25 cellular contexts compared by ENCODE assay signal in the genomic region with DNA sequence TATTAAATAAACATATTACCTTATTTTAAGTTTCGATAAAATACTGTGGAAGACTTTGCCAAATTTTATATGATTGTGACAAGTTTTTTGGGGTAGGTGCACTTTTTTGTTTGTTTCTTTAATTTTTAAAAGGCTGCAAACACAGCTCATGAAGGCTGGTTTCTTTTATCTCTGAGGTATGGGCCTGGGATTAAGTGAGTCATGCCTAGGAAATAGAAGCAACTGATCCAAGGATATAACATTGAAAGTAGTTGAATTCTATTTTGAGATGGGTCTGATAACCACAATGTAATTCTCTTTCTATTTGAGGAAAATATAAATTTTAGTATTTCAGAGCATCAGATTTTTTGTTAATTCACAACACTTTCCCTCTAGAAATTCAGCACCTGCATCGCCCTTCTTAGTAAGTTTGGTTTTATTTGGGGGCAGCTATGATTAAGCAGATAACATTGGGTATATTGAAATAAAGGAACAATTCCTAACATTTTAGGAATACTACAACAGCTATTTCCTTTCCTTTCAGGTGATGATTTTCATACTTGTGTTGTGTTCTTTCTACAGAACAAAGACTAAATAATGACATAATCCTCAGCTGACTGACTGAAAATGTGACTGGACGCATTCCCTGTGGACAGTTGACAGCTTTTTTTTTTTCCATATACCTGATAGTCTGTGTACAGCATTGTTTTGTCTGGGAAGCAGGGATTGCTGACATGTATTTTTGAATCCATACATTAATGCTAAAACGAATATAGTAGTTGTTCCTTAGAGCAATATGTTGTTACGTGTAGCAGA. TPM values are rescaled to one million over a fixed set of nuclear protein-coding genes. Genes with fewer than 3 reads are reported as not detected.
DNase-seq lines count a peak whose midpoint lies in the region; ATAC-seq, FAIRE-seq and TF ChIP-seq lines count a peak whose summit lies in the region.
"Had no signal": no experiment of that assay in that cellular context is flagged by ENCODE, and none has a peak within 500 bp of the region (broad histone marks: within the 10 kb centered on the region; RNA-seq: fewer than 3 reads in every experiment).

No MANE protein-coding gene starts in this region.

- H3K36me3 ChIP-seq in IMR-90 (ENCODE audit: control insufficient read depth, insufficient read depth, low read length) (peaks cover 3% of the 10 kb centered on the region; the same call in 1 of the 2 replicates), astrocyte (ENCODE audit: insufficient read depth, low read length) (no peaks in the 10 kb centered on the region), psoas muscle (ENCODE audit: insufficient read depth in 1 of 2, low read depth in 1 of 2) (peaks cover 0 to 49% of the 10 kb centered on the region in 2 donors)
- peaks cover 15% of the 10 kb centered on the region for H3K36me3 ChIP-seq in CD8-positive, alpha-beta memory T cell (ENCODE audit: insufficient read depth, low read length)

- TF ChIP-seq POLR2A in IMR-90 (IDR thresholded peaks at IDR 0.05; ENCODE audit: low read depth, low read length), result no peak

- intact Hi-C loops in IMR-90 (cut with micrococcal nuclease) (no loop called here), psoas muscle (cut with DNase I) (no loop called here)

- no peak overlapping the region for H2BK120ac ChIP-seq in IMR-90 (ENCODE audit: low read depth, low read length)

- H2AFZ ChIP-seq in IMR-90 (replicated peaks; ENCODE audit: low read length, poor library complexity), result no peak overlapping the region
- no peak overlapping the region for H2AFZ ChIP-seq in astrocyte (ENCODE audit: low read depth, low read length)

- H3K4me1 ChIP-seq in IMR-90 (ENCODE audit: control insufficient read depth, insufficient read depth, low read length) (peaks cover 5% of the 10 kb centered on the region), astrocyte (ENCODE audit: insufficient read depth, low read length) (no peaks in the 10 kb centered on the region), psoas muscle (peaks cover 11% of the 10 kb centered on the region)
- no peaks in the 10 kb centered on the region for H3K4me1 ChIP-seq in CD8-positive, alpha-beta memory T cell (ENCODE audit: insufficient read depth, low read length)
- H3K4me1 ChIP-seq: Peyer's patch had no signal

- H2AK9ac ChIP-seq in IMR-90 (replicated peaks; ENCODE audit: low read depth, low read length, poor library complexity), result no peak overlapping the region

- in situ Hi-C loops in IMR-90 (cut with MboI; ENCODE audit: low sequenced_read_pairs), result no loop called here

- H3K27me3 Mint-ChIP-seq in astrocyte (ENCODE audit: low read depth, unreplicated experiment) (no peaks in the 10 kb centered on the region), osteocyte (ENCODE audit: unreplicated experiment) (no peaks in the 10 kb centered on the region)
- H3K27me3 Mint-ChIP-seq in CD8-positive, alpha-beta memory T cell, result no peaks in the 10 kb centered on the region
- H3K27me3 Mint-ChIP-seq: IgD-negative memory B cell had no signal

- no peak overlapping the region for H3K4me2 ChIP-seq in IMR-90 (ENCODE audit: low read depth, low read length)
- no peak overlapping the region for H3K4me2 ChIP-seq in astrocyte (ENCODE audit: low read length)

- dilution Hi-C loops in IMR-90 (cut with HindIII; ENCODE audit: low sequenced_read_pairs, unreplicated experiment), result no loop called here

- H4K91ac ChIP-seq in IMR-90 (ENCODE audit: insufficient read depth, low read depth, low read length), result no peak overlapping the region

- no peaks in the 10 kb centered on the region for H3K9me3 Mint-ChIP-seq in astrocyte (ENCODE audit: unreplicated experiment)
- H3K9me3 Mint-ChIP-seq in osteocyte (ENCODE audit: unreplicated experiment), result no peaks in the 10 kb centered on the region
- H3K9me3 Mint-ChIP-seq in stimulated activated effector memory CD8-positive, alpha-beta T cell treated with anti-CD3 and anti-CD28 coated beads, Interleukin-12 subunit alpha, Interleukin-12 subunit beta, amount 100 ng/mL, for 72 hours, result no peaks in the 10 kb centered on the region
- no peaks in the 10 kb centered on the region for H3K9me3 Mint-ChIP-seq in CD8-positive, alpha-beta memory T cell
- H3K9me3 Mint-ChIP-seq: H9, IgD-negative memory B cell had no signal

- no peak overlapping the region for H2BK20ac ChIP-seq in IMR-90 (ENCODE audit: low read depth, low read length)

- H3K27ac Mint-ChIP-seq in astrocyte (ENCODE audit: unreplicated experiment), result peak overlapping the region; percentile 58
- no peak overlapping the region for H3K27ac Mint-ChIP-seq in osteocyte (ENCODE audit: unreplicated experiment)
- no peak overlapping the region for H3K27ac Mint-ChIP-seq in stimulated activated effector memory CD8-positive, alpha-beta T cell treated with anti-CD3 and anti-CD28 coated beads, Interleukin-12 subunit alpha, Interleukin-12 subunit beta, amount 100 ng/mL, for 72 hours
- no peak overlapping the region for H3K27ac Mint-ChIP-seq in CD8-positive, alpha-beta memory T cell
- H3K27ac Mint-ChIP-seq: H9, IgD-negative memory B cell had no signal

- POLR2A ChIA-PET in IMR-90 (lab: Charles Lee; ENCODE audit: unreplicated experiment), result no interaction called here
- POLR2A ChIA-PET in CD8-positive, alpha-beta memory T cell (lab: Charles Lee), result no interaction called here

- no peak overlapping the region for H3K14ac ChIP-seq in IMR-90 (replicated peaks; ENCODE audit: low read depth, low read length)

- DNase-seq in IMR-90 (peak; percentile 32), astrocyte (ENCODE audit: low read depth) (peak; percentile 9), fibroblast of the aortic adventitia (ENCODE audit: low read depth) (peak; percentile 33), psoas muscle (no peak), osteocyte (ENCODE audit: extremely low spot score, unreplicated experiment) (no peak)
- no peak for DNase-seq in activated CD4-positive, alpha-beta T cell treated with anti-CD3 and anti-CD28 coated beads for 4 hours
- no peak for DNase-seq in stimulated activated effector memory CD8-positive, alpha-beta T cell treated with anti-CD3 and anti-CD28 coated beads, Interleukin-12 subunit alpha, Interleukin-12 subunit beta, amount 100 ng/mL, for 72 hours (ENCODE audit: low spot score in 2 of 2)
- DNase-seq in CD8-positive, alpha-beta memory T cell, result no peak
- DNase-seq: ACHN; DMS79 treated with DMSO at 0.1 percent for 48 hours; H9; Kasumi-1; MG63; NCI-H1048; NCI-H1436; NCI-H2171 treated with DMSO at 0.1 percent for 48 hours; NCI-H446 treated with DMSO at 0.1 percent for 48 hours; NCI-H69; NK-92 treated with Interleukin-12 subunit alpha and Interleukin-12 subunit beta, amount 100 ng/mL, for 24 hours; Peyer's patch; Right ventricle myocardium superior had no signal

- no peaks in the 10 kb centered on the region for H3K79me2 ChIP-seq in astrocyte (ENCODE audit: insufficient read depth, low read length)

- H3K56ac ChIP-seq in IMR-90 (ENCODE audit: extremely low read depth, insufficient read depth, low read length), result no peak overlapping the region

- ATAC-seq in IMR-90 (ENCODE audit: low read depth) (no peak), psoas muscle (peak; percentile 42 to 83 (median 62))
- ATAC-seq in stimulated activated effector memory CD8-positive, alpha-beta T cell treated with anti-CD3 and anti-CD28 coated beads, Interleukin-12 subunit alpha, Interleukin-12 subunit beta, amount 100 ng/mL, for 72 hours, result no peak

- no peak overlapping the region for H4K5ac ChIP-seq in IMR-90 (ENCODE audit: low read depth, low read length)

- WGBS in IMR-90 (ENCODE audit: extremely low coverage in 2 of 2, insufficient read length in 1 of 2), 2 experiments, result no CpG with 5 or more reads among the region's 5 CpGs
- 88 to 91% (median 89%) methylated on average over 5 of the region's 5 CpGs for WGBS in psoas muscle, 3 donors

- no peak overlapping the region for H3K18ac ChIP-seq in IMR-90 (ENCODE audit: low read depth, low read length)

- FAIRE-seq in astrocyte (lab: Jason Lieb, UNC), result no peak

- no peak overlapping the region for H2BK15ac ChIP-seq in IMR-90 (ENCODE audit: low read depth, low read length)

- BruUV-seq in IMR-90 (replicated peaks; lab: Mats Ljungman, UMichigan), result no TSS peak

- TF ChIP-seq CTCF in IMR-90 (conservative IDR thresholded peaks at IDR 0.05; ENCODE audit: low read depth, low read length), result no peak
- no peak for TF ChIP-seq CTCF in astrocyte (IDR thresholded peaks at IDR 0.05; ENCODE audit: insufficient read depth, low read depth, low read length)
- no peak for TF ChIP-seq CTCF in fibroblast of the aortic adventitia (IDR thresholded peaks at IDR 0.05; ENCODE audit: insufficient read depth, low read length)
- TF ChIP-seq CTCF in psoas muscle (IDR thresholded peaks at IDR 0.05), result no peak
- no peak for TF ChIP-seq CTCF in osteocyte (IDR thresholded peaks at IDR 0.05)

- CTCF ChIA-PET in IMR-90 (lab: Yijun Ruan, JAX), result interaction anchor here (0.7 to 3.4 kb wide), 4 partner anchors 11 to 285 kb away, joined by 3 to 11 read pairs (median 4); partner anchors contain the start of gene RBM45
- CTCF ChIA-PET in CD8-positive, alpha-beta memory T cell (lab: Charles Lee), result no interaction called here

- H3K4me3 Mint-ChIP-seq in astrocyte (ENCODE audit: unreplicated experiment) (no peak overlapping the region), osteocyte (ENCODE audit: unreplicated experiment) (no peak overlapping the region)
- no peak overlapping the region for H3K4me3 Mint-ChIP-seq in stimulated activated effector memory CD8-positive, alpha-beta T cell treated with anti-CD3 and anti-CD28 coated beads, Interleukin-12 subunit alpha, Interleukin-12 subunit beta, amount 100 ng/mL, for 72 hours
- H3K4me3 Mint-ChIP-seq in CD8-positive, alpha-beta memory T cell, result no peak overlapping the region
- H3K4me3 Mint-ChIP-seq: H9, IgD-negative memory B cell had no signal

- no peak overlapping the region for H3K4me3 ChIP-seq in IMR-90 (ENCODE audit: insufficient read depth, low read depth, low read length)
- no peak overlapping the region for H3K4me3 ChIP-seq in astrocyte (ENCODE audit: insufficient read depth, low read depth, low read length)
- no peak overlapping the region for H3K4me3 ChIP-seq in fibroblast of the aortic adventitia (ENCODE audit: low read depth, low read length)
- no peak overlapping the region for H3K4me3 ChIP-seq in psoas muscle
- no peak overlapping the region for H3K4me3 ChIP-seq in CD8-positive, alpha-beta memory T cell (ENCODE audit: low read length)
- H3K4me3 ChIP-seq: MG63, Peyer's patch, SK-N-MC had no signal

- H4K8ac ChIP-seq in IMR-90 (ENCODE audit: low read depth in 2 of 2, low read length in 2 of 2), result no peak overlapping the region

- H3K4me1 Mint-ChIP-seq in astrocyte (ENCODE audit: low read depth, unreplicated experiment) (peaks cover 9% of the 10 kb centered on the region), osteocyte (ENCODE audit: unreplicated experiment) (no peaks in the 10 kb centered on the region)
- H3K4me1 Mint-ChIP-seq in stimulated activated effector memory CD8-positive, alpha-beta T cell treated with anti-CD3 and anti-CD28 coated beads, Interleukin-12 subunit alpha, Interleukin-12 subunit beta, amount 100 ng/mL, for 72 hours, result no peaks in the 10 kb centered on the region
- H3K4me1 Mint-ChIP-seq in CD8-positive, alpha-beta memory T cell, result peaks cover 0 to 7% (median 6%) of the 10 kb centered on the region in 3 donors

- H3K9me1 ChIP-seq in IMR-90 (ENCODE audit: insufficient read depth, low read length), result no peaks in the 10 kb centered on the region

- no peak overlapping the region for H3K4ac ChIP-seq in IMR-90 (ENCODE audit: low read depth, low read length)

- H2BK5ac ChIP-seq in IMR-90 (ENCODE audit: low read depth, low read length, poor library complexity, severe bottlenecking), result no peak overlapping the region

- H3K9me3 ChIP-seq in IMR-90 (ENCODE audit: control insufficient read depth, insufficient read depth, low read length) (no peaks in the 10 kb centered on the region), astrocyte (ENCODE audit: insufficient read depth, low read depth, low read length) (no peaks in the 10 kb centered on the region), psoas muscle (no peaks in the 10 kb centered on the region)
- H3K9me3 ChIP-seq in CD8-positive, alpha-beta memory T cell (ENCODE audit: low read length), result no peaks in the 10 kb centered on the region
- H3K9me3 ChIP-seq: MG63, Peyer's patch had no signal

- no peak for TF ChIP-seq RAD21 in IMR-90 (IDR thresholded peaks at IDR 0.05; ENCODE audit: low read length)

- no peaks in the 10 kb centered on the region for H3K79me1 ChIP-seq in IMR-90 (ENCODE audit: low read depth in 1 of 2, low read length in 2 of 2)

- no peaks in the 10 kb centered on the region for H3K27me3 ChIP-seq in IMR-90 (ENCODE audit: control insufficient read depth, insufficient read depth, low read length)
- H3K27me3 ChIP-seq in astrocyte (ENCODE audit: insufficient read depth, low read length), result no peaks in the 10 kb centered on the region
- no peaks in the 10 kb centered on the region for H3K27me3 ChIP-seq in psoas muscle (ENCODE audit: insufficient read depth in 3 of 3, low read length in 2 of 3)
- H3K27me3 ChIP-seq in CD8-positive, alpha-beta memory T cell (ENCODE audit: insufficient read depth, low read length, poor library complexity, severe bottlenecking), result no peaks in the 10 kb centered on the region
- H3K27me3 ChIP-seq: MG63, Peyer's patch had no signal

- no peak overlapping the region for H3K23ac ChIP-seq in IMR-90 (ENCODE audit: low read depth, low read length)

- H2AK5ac ChIP-seq in IMR-90 (ENCODE audit: low read depth, low read length), result no peak overlapping the region

- H3K36me3 Mint-ChIP-seq in astrocyte (ENCODE audit: low read depth, unreplicated experiment), result peaks cover 5% of the 10 kb centered on the region
- peaks cover 21% of the 10 kb centered on the region for H3K36me3 Mint-ChIP-seq in osteocyte (ENCODE audit: unreplicated experiment)
- H3K36me3 Mint-ChIP-seq in stimulated activated effector memory CD8-positive, alpha-beta T cell treated with anti-CD3 and anti-CD28 coated beads, Interleukin-12 subunit alpha, Interleukin-12 subunit beta, amount 100 ng/mL, for 72 hours, result peaks cover 74% of the 10 kb centered on the region
- peaks cover 2 to 66% (median 16%) of the 10 kb centered on the region in 3 donors for H3K36me3 Mint-ChIP-seq in CD8-positive, alpha-beta memory T cell

- no peak overlapping the region for H3K9ac ChIP-seq in IMR-90 (ENCODE audit: low read depth, low read length)
- H3K9ac ChIP-seq in astrocyte (ENCODE audit: low read length), result no peak overlapping the region

- H3K27ac ChIP-seq in IMR-90 (ENCODE audit: insufficient read depth, low read length) (no peak overlapping the region), astrocyte (ENCODE audit: low read depth, low read length) (no peak overlapping the region), psoas muscle (peak overlapping the region; percentile 40)
- no peak overlapping the region for H3K27ac ChIP-seq in CD8-positive, alpha-beta memory T cell (ENCODE audit: low read depth, low read length)
- H3K27ac ChIP-seq: C4-2B, HL-60, Peyer's patch, SK-N-MC had no signal

- H4K20me1 ChIP-seq in IMR-90 (ENCODE audit: insufficient read depth, low read length), result no peaks in the 10 kb centered on the region
- H4K20me1 ChIP-seq in astrocyte (ENCODE audit: insufficient read depth, low read length), result no peaks in the 10 kb centered on the region

RNA-seq across cellular contexts. Expression of gene RBM45, which starts 16.8 kb away (rescaled TPM):
- total RNA-seq in IMR-90 (2012; rRNA removed) (17.9 and 18.1 TPM in 2 replicates), astrocyte (12.0 and 14.9 TPM in 2 replicates), fibroblast of the aortic adventitia (ENCODE audit: low replicate concordance) (19.5 and 27.1 TPM in 2 replicates), psoas muscle (1 to 10 TPM; 4.4 to 6.5 (median 4.8) TPM), osteocyte (12.9 and 13.0 TPM in 2 replicates)
- polyA plus RNA-seq in IMR-90 (2012; rRNA removed) (8.6 and 10.3 TPM in 2 replicates), psoas muscle (1 to 10 TPM; 3.4 to 9.5 (median 3.9) TPM)
- polyA plus RNA-seq in IMR-90 (2012; cell fraction: cytosol; rRNA removed), result 2.5 and 6.5 TPM in 2 replicates
- 7.7 and 10.6 TPM in 2 replicates for polyA plus RNA-seq in IMR-90 (2012; cell fraction: nucleus; rRNA removed; ENCODE audit: low replicate concordance)
- 10 to 100 TPM; 11.9 to 12.7 TPM for total RNA-seq in CD8-positive, alpha-beta memory T cell
- 7.9 TPM for polyA plus RNA-seq in CD8-positive, alpha-beta memory T cell

RNA-seq across cellular contexts. Expression of gene PDE11A, which starts 56.5 kb away (rescaled TPM):
- total RNA-seq in IMR-90 (2012; rRNA removed), result 0.56 and 0.72 TPM in 2 replicates
- 0.20 and 0.21 TPM in 2 replicates for polyA plus RNA-seq in IMR-90 (2012; rRNA removed)
- 0.05 and 0.13 TPM in 2 replicates for polyA plus RNA-seq in IMR-90 (2012; cell fraction: cytosol; rRNA removed)
- 0.03 and 0.31 TPM in 2 replicates for polyA plus RNA-seq in IMR-90 (2012; cell fraction: nucleus; rRNA removed; ENCODE audit: low replicate concordance)
- 0.45 and 0.89 TPM in 2 replicates for total RNA-seq in astrocyte
- not detected in 2 replicates for total RNA-seq in fibroblast of the aortic adventitia (ENCODE audit: low replicate concordance)
- total RNA-seq in psoas muscle, result 10 to 100 TPM in 2 of 4 donors, 1 to 10 TPM in 2; 1.4 to 39.7 (median 7.6) TPM
- 1 to 10 TPM in 1 of 3 donors, under 1 TPM in 2; 0.35 to 4.9 (median 0.98) TPM for polyA plus RNA-seq in psoas muscle
- total RNA-seq in osteocyte, result 0.05 TPM in 1 of 2 replicates, not detected in the other
- total RNA-seq in CD8-positive, alpha-beta memory T cell, result not detected
- polyA plus RNA-seq in CD8-positive, alpha-beta memory T cell, result not detected
- polyA plus RNA-seq: IgD-negative memory B cell had no signal

Comparison
In these comparisons a context has a peak if more than half of its experiments do, and no peak if none do; other contexts are left out.
1. ATAC-seq: peak in psoas muscle (4 of 4); none in IMR-90 (single experiment) and stimulated activated effector memory CD8-positive, alpha-beta T cell treated with anti-CD3 and anti-CD28 coated beads, Interleukin-12 subunit alpha, Interleukin-12 subunit beta, amount 100 ng/mL, for 72 hours (single experiment).
2. DNase-seq: peak in IMR-90 (single experiment), astrocyte (single experiment) and fibroblast of the aortic adventitia (single experiment); none in psoas muscle (0 of 2), activated CD4-positive, alpha-beta T cell treated with anti-CD3 and anti-CD28 coated beads for 4 hours (0 of 2), osteocyte (single experiment), stimulated activated effector memory CD8-positive, alpha-beta T cell treated with anti-CD3 and anti-CD28 coated beads, Interleukin-12 subunit alpha, Interleukin-12 subunit beta, amount 100 ng/mL, for 72 hours (0 of 2) and CD8-positive, alpha-beta memory T cell (0 of 5).